ENCODE assay signal across 9 cellular contexts in the genomic region with DNA sequence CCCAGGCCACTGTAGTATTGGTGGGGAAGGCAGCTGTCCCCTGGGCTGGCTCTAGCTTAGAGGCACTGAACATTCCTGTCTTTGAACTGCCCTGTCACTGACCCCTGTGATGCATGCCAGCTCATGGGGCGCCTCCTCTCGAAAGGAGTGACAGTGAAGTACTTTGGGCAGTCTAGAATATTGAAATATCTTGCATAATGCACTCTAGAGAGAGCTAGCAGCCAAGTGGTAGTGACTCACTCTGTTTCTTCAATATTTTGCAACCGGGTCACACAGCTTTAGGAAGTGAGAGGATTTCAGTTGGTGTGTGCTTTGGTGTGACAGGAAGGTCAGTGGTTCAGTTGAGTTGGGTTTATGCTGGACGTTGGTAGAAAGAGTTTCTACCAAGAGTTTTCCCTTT. TPM values are rescaled to one million over a fixed set of nuclear protein-coding genes. Genes with fewer than 3 reads are reported as not detected.
DNase-seq lines count a peak whose midpoint lies in the region; ATAC-seq, FAIRE-seq and TF ChIP-seq lines count a peak whose summit lies in the region.
"Had no signal": no experiment of that assay in that cellular context is flagged by ENCODE, and none has a peak within 500 bp of the region (broad histone marks: within the 10 kb centered on the region; RNA-seq: fewer than 3 reads in every experiment).

No MANE protein-coding gene starts in this region.

- H3K27ac ChIP-seq in adipose tissue (ENCODE audit: low read depth, low read length) (peak overlapping the region; percentile 62), suprapubic skin (peak overlapping the region; percentile 11)

- intact Hi-C loops in left ventricle myocardium superior (cut with micrococcal nuclease), result loop anchor here (10.0 kb wide), 1 partner anchor 59 kb away; a partner anchor contains a TSS

- ATAC-seq in left ventricle myocardium superior (peak; percentile 96), GM19455 (IDR thresholded peaks at IDR 0.05; ENCODE audit: unreplicated experiment) (no peak), GM19023 (IDR thresholded peaks at IDR 0.05; ENCODE audit: unreplicated experiment) (no peak)

- FAIRE-seq in D721Med (lab: Jason Lieb, UNC), result no peak

- peak; percentile 55 for DNase-seq in HK-2 (ENCODE audit: unreplicated experiment)
- DNase-seq in left ventricle myocardium superior, result peak; percentile 77
- DNase-seq in suprapubic skin (ENCODE audit: low spot score in 2 of 2), result peak in 1 of 2 donors; percentile 84
- no peak for DNase-seq in glutamatergic neuron
- DNase-seq in D721Med (ENCODE audit: insufficient read length, low spot score), result no peak
- DNase-seq: activated CD4-positive, alpha-beta T cell treated with anti-CD3 and anti-CD28 coated beads for 1 hour had no signal

- peaks cover 16% of the 10 kb centered on the region for H3K4me1 ChIP-seq in suprapubic skin

- no peak for TF ChIP-seq EP300 in suprapubic skin (IDR thresholded peaks at IDR 0.05)

- H3K27me3 Mint-ChIP-seq in glutamatergic neuron (ENCODE audit: unreplicated experiment), result no peaks in the 10 kb centered on the region

- no peaks in the 10 kb centered on the region for H3K27me3 ChIP-seq in suprapubic skin

- H3K4me3 Mint-ChIP-seq in glutamatergic neuron (ENCODE audit: unreplicated experiment), result no peak overlapping the region

- no peaks in the 10 kb centered on the region for H3K9me3 ChIP-seq in suprapubic skin

- no peak overlapping the region for H3K4me3 ChIP-seq in suprapubic skin

- TF ChIP-seq CTCF in suprapubic skin (IDR thresholded peaks at IDR 0.05), result no peak
- TF ChIP-seq CTCF in glutamatergic neuron (IDR thresholded peaks at IDR 0.05; ENCODE audit: partially characterized antibody, unreplicated experiment), result no peak
- no peak for TF ChIP-seq CTCF in D721Med (IDR thresholded peaks at IDR 0.05; ENCODE audit: insufficient read depth, missing control alignments)

- H3K4me1 Mint-ChIP-seq in glutamatergic neuron (ENCODE audit: low read depth, unreplicated experiment), result peaks cover 1% of the 10 kb centered on the region

- H3K9me3 Mint-ChIP-seq in glutamatergic neuron (ENCODE audit: unreplicated experiment), result no peaks in the 10 kb centered on the region

- H3K36me3 Mint-ChIP-seq in glutamatergic neuron (ENCODE audit: unreplicated experiment), result no peaks in the 10 kb centered on the region

- peaks cover 46% of the 10 kb centered on the region for H3K36me3 ChIP-seq in suprapubic skin

- 14 to 65% (median 16%) methylated on average over 4 of the region's 4 CpGs for WGBS in adipose tissue, 3 donors
- 14% methylated on average over 4 of the region's 4 CpGs for WGBS in suprapubic skin

- no peak overlapping the region for H3K27ac Mint-ChIP-seq in glutamatergic neuron (ENCODE audit: unreplicated experiment)

- TF ChIP-seq POLR2A in suprapubic skin (IDR thresholded peaks at IDR 0.05), result no peak

RNA-seq across cellular contexts. Expression of a gene that starts 35.5 kb away (rescaled TPM):
- polyA plus RNA-seq in adipose tissue, result 10 to 100 TPM in 1 of 3 donors, 1 to 10 TPM in 2; 3.1 to 38.4 (median 5.2) TPM
- total RNA-seq in left ventricle myocardium superior (2.1 TPM), suprapubic skin (100 to 1,000 TPM in 1 of 4 donors, 10 to 100 TPM in 3; 71.9 to 109 (median 84.6) TPM), glutamatergic neuron (ENCODE audit: unreplicated experiment) (0.12 TPM)

RNA-seq across cellular contexts. Expression of a gene that starts 54.4 kb away (rescaled TPM):
- 100 to 1,000 TPM in 2 of 3 donors, 10 to 100 TPM in 1; 80.0 to 251 (median 120) TPM for polyA plus RNA-seq in adipose tissue
- 297 TPM for total RNA-seq in left ventricle myocardium superior
- total RNA-seq in suprapubic skin, result 100 to 1,000 TPM; 150 to 237 (median 174) TPM
- total RNA-seq in glutamatergic neuron (ENCODE audit: unreplicated experiment), result 183 TPM

Comparison
In these comparisons a context has a peak if more than half of its experiments do, and no peak if none do; other contexts are left out.
1. DNase-seq: peak in HK-2 (single experiment) and left ventricle myocardium superior (single experiment); none in glutamatergic neuron (single experiment) and D721Med (single experiment).
2. RNA of a gene that starts 35.5 kb away (total RNA-seq): 71.9 to 109 TPM in suprapubic skin; 2.1 TPM in left ventricle myocardium superior (single experiment) and 0.12 TPM in glutamatergic neuron (single experiment); every median in the first group is over 10 times any median in the second.